ENCODE assay signal across 11 cellular contexts in genomic region chr2:190563109-190563508, GRCh38. TPM values are rescaled to one million over a fixed set of nuclear protein-coding genes. Genes with fewer than 3 reads are reported as not detected.
A peak's percentile ranks its signal among the peaks of the same experiment; 100 is the strongest.
DNase-seq lines count a peak whose midpoint lies in the region; ATAC-seq and TF ChIP-seq lines count a peak whose summit lies in the region.
"Had no signal": no experiment of that assay in that cellular context is flagged by ENCODE, and none has a peak within 500 bp of the region (broad histone marks: within the 10 kb centered on the region; RNA-seq: fewer than 3 reads in every experiment).

No MANE protein-coding gene starts in this region.

- H3K27me3 Mint-ChIP-seq in CD8-positive, alpha-beta T cell (ENCODE audit: low read depth) = no peaks in the 10 kb centered on the region

- peak overlapping the region; percentile 10 for H3K4me3 Mint-ChIP-seq in CD8-positive, alpha-beta T cell

- intact Hi-C loops in CD8-positive, alpha-beta T cell (cut with DNase I, micrococcal nuclease) = no loop called here

- peaks cover 12% of the 10 kb centered on the region for H3K9me3 Mint-ChIP-seq in CD8-positive, alpha-beta T cell

- H3K27me3 ChIP-seq in CD8-positive, alpha-beta T cell (ENCODE audit: insufficient read depth, low read length) = no peaks in the 10 kb centered on the region
- H3K27me3 ChIP-seq: BLaER1 treated with 17β-estradiol and CSF1 and Interleukin-3, amounts not matched to agents 10 nM and 100 nM; right lobe of liver had no signal

- H3K36me3 ChIP-seq in CD8-positive, alpha-beta T cell (ENCODE audit: insufficient read depth, low read length) = no peaks in the 10 kb centered on the region
- H3K36me3 ChIP-seq: right lobe of liver had no signal

- H3K4me1 ChIP-seq in CD8-positive, alpha-beta T cell (ENCODE audit: insufficient read depth, low read length) = peaks cover 13% of the 10 kb centered on the region
- H3K4me1 ChIP-seq: BLaER1 treated with 17β-estradiol and CSF1 and Interleukin-3, amounts not matched to agents 10 nM and 100 nM; right lobe of liver had no signal

- no peaks in the 10 kb centered on the region for H3K9me3 ChIP-seq in CD8-positive, alpha-beta T cell (ENCODE audit: low read length)

- peak in 4 of 7 experiments; percentile 6 to 48 (median 28) for DNase-seq in CD8-positive, alpha-beta T cell
- peak; percentile 58 for DNase-seq in activated naive CD4-positive, alpha-beta T cell treated with anti-CD3 and anti-CD28 coated beads, Interleukin-2, amount 50 U/mL, for 16 hours
- peak; percentile 7 to 27 for DNase-seq in stimulated activated CD4-positive, alpha-beta T cell treated with anti-CD3 and anti-CD28 coated beads, Interleukin-1b, Interleukin-23, amount 100 ng/mL, for 1 hour (ENCODE audit: low read depth in 2 of 2)
- DNase-seq in middle frontal gyrus (ENCODE audit: extremely low spot score, low spot score) (no peak), AML-193 (lab: John Stamatoyannopoulos, UW) (no peak)
- DNase-seq: right lobe of liver, trophoblast cell had no signal

- CTCF ChIA-PET in CD8-positive, alpha-beta T cell (lab: Charles Lee) = interaction anchor here (0.6 kb wide), 1 partner anchor 11 kb away, joined by 3 read pairs; no protein-coding TSS in a partner anchor

- H3K27ac Mint-ChIP-seq in CD8-positive, alpha-beta T cell = peak overlapping the region; percentile 58

- POLR2A ChIA-PET in CD8-positive, alpha-beta T cell (lab: Charles Lee) = interaction anchor here (0.9 kb wide), 1 partner anchor 92 kb away, joined by 3 read pairs; no protein-coding TSS in a partner anchor

- H3K4me1 Mint-ChIP-seq in CD8-positive, alpha-beta T cell (ENCODE audit: low read depth) = peaks cover 17% of the 10 kb centered on the region

- peaks cover 6% of the 10 kb centered on the region for H3K36me3 Mint-ChIP-seq in CD8-positive, alpha-beta T cell

- no peak overlapping the region for H3K4me3 ChIP-seq in CD8-positive, alpha-beta T cell (ENCODE audit: low read depth, low read length)
- H3K4me3 ChIP-seq: BLaER1 treated with 17β-estradiol and CSF1 and Interleukin-3, amounts not matched to agents 10 nM and 100 nM; right lobe of liver had no signal

- peak; percentile 79 for ATAC-seq in CD8-positive, alpha-beta T cell
- ATAC-seq in HG02852 (IDR thresholded peaks at IDR 0.05; ENCODE audit: unreplicated experiment) = peak; percentile 69
- ATAC-seq in HG03108 (IDR thresholded peaks at IDR 0.05; ENCODE audit: unreplicated experiment) = no peak
- no peak for ATAC-seq in GM18498 (IDR thresholded peaks at IDR 0.05; ENCODE audit: unreplicated experiment)

- H3K27ac ChIP-seq in CD8-positive, alpha-beta T cell (ENCODE audit: low read depth, low read length) = no peak overlapping the region
- H3K27ac ChIP-seq: BLaER1 treated with 17β-estradiol and CSF1 and Interleukin-3, amounts not matched to agents 10 nM and 100 nM; right lobe of liver had no signal

- no peak for TF ChIP-seq CTCF in CD8-positive, alpha-beta T cell (IDR thresholded peaks at IDR 0.05)

RNA-seq across cellular contexts. Expression of gene NEMP2, which starts 28.6 kb away (rescaled TPM):
- total RNA-seq in CD8-positive, alpha-beta T cell = 1 to 10 TPM; 7.2 to 7.8 TPM

Comparison
In these comparisons a context has a peak if more than half of its experiments do, and no peak if none do; other contexts are left out.
1. ATAC-seq: peak in CD8-positive, alpha-beta T cell (single experiment) and HG02852 (single experiment); none in HG03108 (single experiment) and GM18498 (single experiment).
2. DNase-seq: peak in CD8-positive, alpha-beta T cell (4 of 7), activated naive CD4-positive, alpha-beta T cell treated with anti-CD3 and anti-CD28 coated beads, Interleukin-2, amount 50 U/mL, for 16 hours (single experiment) and stimulated activated CD4-positive, alpha-beta T cell treated with anti-CD3 and anti-CD28 coated beads, Interleukin-1b, Interleukin-23, amount 100 ng/mL, for 1 hour (2 of 2); none in middle frontal gyrus (single experiment) and AML-193 (0 of 2).